Comparison of ENCODE assay signal across 1 cellular context in the genomic region with DNA sequence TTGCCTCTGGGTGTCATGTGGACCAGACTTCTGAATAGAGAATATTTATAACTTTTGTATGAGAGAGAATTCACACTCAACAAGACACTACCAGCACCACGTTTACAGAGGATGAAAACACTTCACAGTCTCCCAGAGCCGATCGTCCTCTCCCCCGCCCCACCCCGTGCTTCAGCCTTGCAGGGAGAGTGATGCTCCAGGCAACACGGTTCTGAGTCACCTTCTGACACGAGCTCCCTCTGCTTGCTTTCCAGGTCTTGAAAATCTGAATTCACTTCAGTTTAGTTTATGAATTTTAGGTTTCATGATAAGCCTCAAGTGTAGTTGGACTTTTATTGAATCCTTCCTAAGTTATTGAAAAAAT.
TF ChIP-seq lines count a peak whose summit lies in the region.

No MANE protein-coding gene starts in this region.

TF ChIP-seq in HepG2, 621 proteins besides CTCF, POLR2A, EP300 and RAD21 (continued from another document):
- TF ChIP-seq POLR2AphosphoS5 (IDR thresholded peaks at IDR 0.05; ENCODE audit: low read depth, low read length) (peak; percentile 41; the same call in 1 of the 2 replicates), SCMH1 (CRISPR knock-in tag; IDR thresholded peaks at IDR 0.05; ENCODE audit: borderline replicate concordance) (no peak), ZKSCAN8 (CRISPR knock-in tag; IDR thresholded peaks at IDR 0.05; ENCODE audit: borderline replicate concordance) (no peak), AGO1 (IDR thresholded peaks at IDR 0.05; ENCODE audit: low read depth, low read length, poor library complexity, severe bottlenecking) (peak; percentile 17), ZBTB20 (CRISPR knock-in tag; IDR thresholded peaks at IDR 0.05; ENCODE audit: borderline replicate concordance, low read depth) (no peak), ZNF547 (CRISPR knock-in tag; IDR thresholded peaks at IDR 0.05) (no peak), POLR2G (IDR thresholded peaks at IDR 0.05; ENCODE audit: low read depth, low read length) (peak; percentile 37), FOXM1 (CRISPR knock-in tag; IDR thresholded peaks at IDR 0.05) (no peak)
- TF ChIP-seq, protein P1, sequence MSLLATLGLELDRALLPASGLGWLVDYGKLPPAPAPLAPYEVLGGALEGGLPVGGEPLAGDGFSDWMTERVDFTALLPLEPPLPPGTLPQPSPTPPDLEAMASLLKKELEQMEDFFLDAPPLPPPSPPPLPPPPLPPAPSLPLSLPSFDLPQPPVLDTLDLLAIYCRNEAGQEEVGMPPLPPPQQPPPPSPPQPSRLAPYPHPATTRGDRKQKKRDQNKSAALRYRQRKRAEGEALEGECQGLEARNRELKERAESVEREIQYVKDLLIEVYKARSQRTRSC (CRISPR knock-in tag; IDR thresholded peaks at IDR 0.05; ENCODE audit: low read depth), result no peak
- TF ChIP-seq, protein P2, sequence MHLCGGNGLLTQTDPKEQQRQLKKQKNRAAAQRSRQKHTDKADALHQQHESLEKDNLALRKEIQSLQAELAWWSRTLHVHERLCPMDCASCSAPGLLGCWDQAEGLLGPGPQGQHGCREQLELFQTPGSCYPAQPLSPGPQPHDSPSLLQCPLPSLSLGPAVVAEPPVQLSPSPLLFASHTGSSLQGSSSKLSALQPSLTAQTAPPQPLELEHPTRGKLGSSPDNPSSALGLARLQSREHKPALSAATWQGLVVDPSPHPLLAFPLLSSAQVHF (CRISPR knock-in tag; IDR thresholded peaks at IDR 0.05), result no peak
